Comparison of ENCODE assay signal across 8 cellular contexts in the genomic region with DNA sequence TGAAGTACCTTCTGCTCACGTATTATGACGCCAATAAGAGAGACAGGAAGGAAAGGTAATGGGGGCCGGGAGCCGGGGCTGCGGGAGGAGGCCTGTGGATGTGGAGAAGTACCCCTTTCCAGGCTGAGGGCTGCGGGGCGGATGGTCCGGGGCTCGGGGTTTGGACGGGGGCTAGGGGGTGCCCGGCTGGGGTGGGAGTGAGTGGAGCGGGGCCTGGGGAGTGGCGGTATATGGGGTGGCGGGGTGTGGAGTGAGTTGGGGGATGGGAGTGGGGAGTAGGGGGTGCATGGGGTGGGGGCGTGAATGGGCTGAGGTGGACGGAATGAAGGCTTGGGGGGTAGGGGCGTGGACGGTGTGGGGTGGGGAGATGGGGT. TPM values are rescaled to one million over a fixed set of nuclear protein-coding genes. Genes with fewer than 3 reads are reported as not detected.
A peak's percentile ranks its signal among the peaks of the same experiment; 100 is the strongest.
DNase-seq lines count a peak whose midpoint lies in the region; ATAC-seq and TF ChIP-seq lines count a peak whose summit lies in the region.
"Not testable (repeated sequence)": the region's sequence is repeated elsewhere in the genome, so short reads cannot be mapped to it uniquely, and the experiment has no call there.

No MANE protein-coding gene starts in this region.

- not testable (repeated sequence) for H3K36me3 ChIP-seq in Loucy (ENCODE audit: insufficient read depth, low read length); heart left ventricle; gastrocnemius medialis; aorta (ENCODE audit: control insufficient read depth in 1 of 2, insufficient read depth in 2 of 2, low read length in 1 of 2)

- peaks cover 15% of the 10 kb centered on the region for H3K27me3 Mint-ChIP-seq in activated CD8-positive, alpha-beta T cell treated with anti-CD3 and anti-CD28 coated beads, Interleukin-2, amount 10 ng/mL, durations not matched to agents 7 days and 5 days (ENCODE audit: low read depth)
- peaks cover 21% of the 10 kb centered on the region for H3K27me3 Mint-ChIP-seq in central memory CD8-positive, alpha-beta T cell

- H3K27ac Mint-ChIP-seq in activated CD8-positive, alpha-beta T cell treated with anti-CD3 and anti-CD28 coated beads, Interleukin-2, amount 10 ng/mL, durations not matched to agents 7 days and 5 days: peak overlapping the region; percentile 95
- H3K27ac Mint-ChIP-seq in central memory CD8-positive, alpha-beta T cell (ENCODE audit: low read depth): peak overlapping the region; percentile 97

- H3F3A ChIP-seq in Loucy (ENCODE audit: low read depth): not testable (repeated sequence)

- in situ Hi-C loops in gastrocnemius medialis (cut with MboI; ENCODE audit: low sequenced_read_pairs in 4 of 4): not testable (repeated sequence)

- H3K4me1 Mint-ChIP-seq in activated CD8-positive, alpha-beta T cell treated with anti-CD3 and anti-CD28 coated beads, Interleukin-2, amount 10 ng/mL, durations not matched to agents 7 days and 5 days (ENCODE audit: low read depth); central memory CD8-positive, alpha-beta T cell: not testable (repeated sequence)

- not testable (repeated sequence) for H3K4me1 ChIP-seq in Loucy (ENCODE audit: insufficient read depth, low read length, poor library complexity, severe bottlenecking); heart left ventricle; mononuclear cell (ENCODE audit: insufficient read depth, low read length); gastrocnemius medialis; aorta (ENCODE audit: control insufficient read depth in 1 of 2, insufficient read depth in 2 of 2, low read length in 2 of 2)

- H3K27ac ChIP-seq in heart left ventricle (peak overlapping the region in 11 of 12 donors; percentile 61 to 98 (median 90)), gastrocnemius medialis (peak overlapping the region; percentile 82 to 97 (median 89)), aorta (ENCODE audit: low read depth in 1 of 2, low read length in 2 of 2) (peak overlapping the region in 1 of 2 donors; percentile 84)

- H3K4me2 ChIP-seq in Loucy (ENCODE audit: low read depth, low read length, poor library complexity, severe bottlenecking): peak overlapping the region; percentile 39

- ATAC-seq in GM18505 (IDR thresholded peaks at IDR 0.05; ENCODE audit: unreplicated experiment) (peak; percentile 5), heart left ventricle (peak; percentile 36 to 68 (median 46)), aorta (ENCODE audit: low FRiP score) (peak; percentile 47)
- ATAC-seq in activated CD8-positive, alpha-beta T cell treated with anti-CD3 and anti-CD28 coated beads, Interleukin-2, amount 10 ng/mL, durations not matched to agents 7 days and 5 days: peak; percentile 39
- ATAC-seq in central memory CD8-positive, alpha-beta T cell (replicated peaks; ENCODE audit: extremely low read depth, poor library complexity, severe bottlenecking); gastrocnemius medialis: not testable (repeated sequence)

- H4K20me1 ChIP-seq in Loucy (ENCODE audit: insufficient read depth, low read length, poor library complexity, severe bottlenecking): not testable (repeated sequence)

- CTCF ChIA-PET in activated CD8-positive, alpha-beta T cell treated with anti-CD3 and anti-CD28 coated beads, Interleukin-2, amount 10 ng/mL, durations not matched to agents 7 days and 5 days (lab: Charles Lee): interaction anchor here (1.1 to 2.9 kb wide), 8 partner anchors 10 to 298 kb away, joined by 3 to 52 read pairs (median 15); partner anchors contain the start of genes ANKRD39 and CNNM3

- H3K9me2 ChIP-seq in Loucy (replicated peaks; ENCODE audit: low read depth, low read length): not testable (repeated sequence)

- peak overlapping the region; percentile 79 for H3K9ac ChIP-seq in Loucy (ENCODE audit: low read depth, low read length, poor library complexity, severe bottlenecking)

- H2AFZ ChIP-seq in Loucy (ENCODE audit: low read length): peak overlapping the region; percentile 74; the same call in 1 of the 2 replicates

- TF ChIP-seq POLR2A in GM18505 (IDR thresholded peaks at IDR 0.05; ENCODE audit: borderline replicate concordance, extremely low read depth, insufficient read depth, insufficient read length); heart left ventricle (IDR thresholded peaks at IDR 0.05); gastrocnemius medialis (IDR thresholded peaks at IDR 0.05): not testable (repeated sequence)

- H3K4me3 Mint-ChIP-seq in activated CD8-positive, alpha-beta T cell treated with anti-CD3 and anti-CD28 coated beads, Interleukin-2, amount 10 ng/mL, durations not matched to agents 7 days and 5 days: peak overlapping the region; percentile 100
- peak overlapping the region; percentile 94 for H3K4me3 Mint-ChIP-seq in central memory CD8-positive, alpha-beta T cell

- not testable (repeated sequence) for H3K27me3 ChIP-seq in Loucy (ENCODE audit: insufficient read depth, low read length, poor library complexity, severe bottlenecking); heart left ventricle; mononuclear cell (ENCODE audit: insufficient read depth, low read length); gastrocnemius medialis; aorta (ENCODE audit: control insufficient read depth in 1 of 2, insufficient read depth in 2 of 2, low read length in 1 of 2)

- not testable (repeated sequence) for TF ChIP-seq CTCF in Loucy (conservative IDR thresholded peaks at IDR 0.05; ENCODE audit: low read length); heart left ventricle (IDR thresholded peaks at IDR 0.05); gastrocnemius medialis (IDR thresholded peaks at IDR 0.05 in 4 of 5, conservative IDR thresholded peaks at IDR 0.05 in 1 of 5)

- H3K4me3 ChIP-seq in Loucy (ENCODE audit: low read length, poor library complexity, severe bottlenecking) (peak overlapping the region; percentile 78), heart left ventricle (peak overlapping the region; percentile 35 to 98 (median 80)), mononuclear cell (ENCODE audit: low read length) (peak overlapping the region; percentile 58), gastrocnemius medialis (peak overlapping the region; percentile 55 to 95 (median 78)), aorta (ENCODE audit: low read length in 2 of 2) (peak overlapping the region; percentile 19 to 56)

- H3K36me3 Mint-ChIP-seq in activated CD8-positive, alpha-beta T cell treated with anti-CD3 and anti-CD28 coated beads, Interleukin-2, amount 10 ng/mL, durations not matched to agents 7 days and 5 days (ENCODE audit: low read depth): not testable (repeated sequence)
- peaks cover 13% of the 10 kb centered on the region for H3K36me3 Mint-ChIP-seq in central memory CD8-positive, alpha-beta T cell (ENCODE audit: insufficient read depth)

- intact Hi-C loops in heart left ventricle (cut with DNase I) (loop anchor here in 3 of 10 donors (2.0 to 10.0 kb wide), 5 partner anchors 102 to 269 kb away; partner anchors contain the start of genes ANKRD23 (in 1 of the 3) and ANKRD39 (in 1 of the 3)), gastrocnemius medialis (cut with DNase I; ENCODE audit: low total_unique reads) (loop anchor here (5.0 kb wide), 2 partner anchors 257 to 272 kb away; partner anchors contain the start of genes ANKRD23 and ANKRD39)
- intact Hi-C loops in aorta (cut with DNase I): not testable (repeated sequence)

- POLR2A ChIA-PET in activated CD8-positive, alpha-beta T cell treated with anti-CD3 and anti-CD28 coated beads, Interleukin-2, amount 10 ng/mL, durations not matched to agents 7 days and 5 days (lab: Charles Lee): interaction anchor here (1.2 to 1.3 kb wide), 2 partner anchors 476 to 588 kb away, joined by 3 read pairs; no protein-coding TSS in a partner anchor

- H3K79me2 ChIP-seq in Loucy (ENCODE audit: insufficient read depth, low read length): peaks cover 12% of the 10 kb centered on the region; the same call in 1 of the 2 replicates

- DNase-seq in activated CD8-positive, alpha-beta T cell treated with anti-CD3 and anti-CD28 coated beads, Interleukin-2, amount 10 ng/mL, durations not matched to agents 7 days and 5 days; central memory CD8-positive, alpha-beta T cell (ENCODE audit: low spot score in 2 of 2): not testable (repeated sequence)
- peak in 2 of 5 donors; percentile 22 to 67 for DNase-seq in heart left ventricle
- peak in 1 of 2 donors; percentile 9 for DNase-seq in gastrocnemius medialis
- DNase-seq in aorta: peak; percentile 49 to 79

- 1 to 5% (median 2%) methylated on average over 5 to 16 of the region's 18 CpGs for WGBS in heart left ventricle, 4 donors
- WGBS in aorta, 2 donors: 0 to 1% methylated on average over 5 to 18 of the region's 18 CpGs

- not testable (repeated sequence) for H3K9me3 ChIP-seq in Loucy (ENCODE audit: insufficient read depth, low read depth, low read length); heart left ventricle; mononuclear cell (ENCODE audit: low read depth, low read length); gastrocnemius medialis; aorta (ENCODE audit: control insufficient read depth, low read length)

- not testable (repeated sequence) for H3K9me3 Mint-ChIP-seq in activated CD8-positive, alpha-beta T cell treated with anti-CD3 and anti-CD28 coated beads, Interleukin-2, amount 10 ng/mL, durations not matched to agents 7 days and 5 days (ENCODE audit: insufficient read depth); central memory CD8-positive, alpha-beta T cell

RNA-seq across cellular contexts. Expression of gene ANKRD36, which starts 0.9 kb away (rescaled TPM):
- 10 to 100 TPM; 60.5 to 63.3 TPM for total RNA-seq in activated CD8-positive, alpha-beta T cell treated with anti-CD3 and anti-CD28 coated beads, Interleukin-2, amount 10 ng/mL, durations not matched to agents 7 days and 5 days
- 10 to 100 TPM in 2 of 9 donors, 1 to 10 TPM in 7; 2.3 to 10.6 (median 6.1) TPM for total RNA-seq in heart left ventricle
- polyA plus RNA-seq in heart left ventricle: 1 to 10 TPM; 1.1 to 4.1 TPM
- 61.9 TPM for total RNA-seq in mononuclear cell
- 1 to 10 TPM in 3 of 4 donors, under 1 TPM in 1; 0.55 to 8.9 (median 2.7) TPM for total RNA-seq in gastrocnemius medialis
- 10 to 100 TPM; 37.2 to 62.6 TPM for total RNA-seq in aorta
- polyA plus RNA-seq in aorta: 1 to 10 TPM; 1.8 to 8.4 TPM

RNA-seq across cellular contexts. Expression of gene FAHD2B, which starts 19.2 kb away (rescaled TPM):
- 10 to 100 TPM; 29.8 to 32.0 TPM for total RNA-seq in activated CD8-positive, alpha-beta T cell treated with anti-CD3 and anti-CD28 coated beads, Interleukin-2, amount 10 ng/mL, durations not matched to agents 7 days and 5 days
- total RNA-seq in heart left ventricle (10 to 100 TPM; 19.1 to 37.6 (median 21.9) TPM), mononuclear cell (3.1 TPM), gastrocnemius medialis (10 to 100 TPM in 1 of 4 donors, 1 to 10 TPM in 3; 7.5 to 24.2 (median 9.7) TPM), aorta (10 to 100 TPM; 12.0 to 14.6 TPM)
- polyA plus RNA-seq in heart left ventricle (10 to 100 TPM; 16.1 to 21.1 TPM), aorta (10 to 100 TPM; 13.1 to 20.0 TPM)
